8 cellular contexts compared by ENCODE assay signal in genomic region chr1:89407355-89407754, GRCh38. TPM values are rescaled to one million over a fixed set of nuclear protein-coding genes. Genes with fewer than 3 reads are reported as not detected.
DNase-seq lines count a peak whose midpoint lies in the region; ATAC-seq and TF ChIP-seq lines count a peak whose summit lies in the region.

No MANE protein-coding gene starts in this region.

- H3K14ac ChIP-seq in IMR-90 (replicated peaks; ENCODE audit: low read depth, low read length): no peak overlapping the region

- BruUV-seq in IMR-90 (replicated peaks; lab: Mats Ljungman, UMichigan): no TSS peak

- H3K18ac ChIP-seq in IMR-90 (ENCODE audit: low read depth, low read length) (no peak overlapping the region), mesendoderm (ENCODE audit: low read length) (no peak overlapping the region)

- H4K5ac ChIP-seq in IMR-90 (ENCODE audit: low read depth, low read length): no peak overlapping the region
- H4K5ac ChIP-seq in mesendoderm (ENCODE audit: low read length): no peak overlapping the region

- H3K9ac ChIP-seq in IMR-90 (ENCODE audit: low read depth, low read length) (no peak overlapping the region), mesendoderm (ENCODE audit: low read length) (no peak overlapping the region)

- H4K91ac ChIP-seq in IMR-90 (ENCODE audit: insufficient read depth, low read depth, low read length): no peak overlapping the region

- no peak overlapping the region for H2AFZ ChIP-seq in IMR-90 (replicated peaks; ENCODE audit: low read length, poor library complexity)

- H3K9me3 ChIP-seq in IMR-90 (ENCODE audit: control insufficient read depth, insufficient read depth, low read length): no peaks in the 10 kb centered on the region
- H3K9me3 ChIP-seq in left ventricle myocardium inferior (replicated peaks): no peaks in the 10 kb centered on the region
- no peaks in the 10 kb centered on the region for H3K9me3 ChIP-seq in spleen

- H3K79me1 ChIP-seq in IMR-90 (ENCODE audit: low read depth in 1 of 2, low read length in 2 of 2): no peaks in the 10 kb centered on the region
- H3K79me1 ChIP-seq in mesendoderm (ENCODE audit: low read length): no peaks in the 10 kb centered on the region

- WGBS in IMR-90 (ENCODE audit: extremely low coverage in 2 of 2, insufficient read length in 1 of 2), 2 experiments: no CpG with 5 or more reads among the region's 1 CpG
- WGBS in spleen, 5 donors: 0 to 3% (median 0%) methylated on average over 1 of the region's 1 CpG
- no CpG with 5 or more reads among the region's 1 CpG for WGBS in mesendoderm (ENCODE audit: extremely low coverage, insufficient coverage, low lambda C conversion rate)

- H3K27me3 ChIP-seq in IMR-90 (ENCODE audit: control insufficient read depth, insufficient read depth, low read length) (no peaks in the 10 kb centered on the region), left ventricle myocardium inferior (ENCODE audit: low read depth) (no peaks in the 10 kb centered on the region), spleen (replicated peaks in 1 of 7) (no peaks in the 10 kb centered on the region), mesendoderm (ENCODE audit: insufficient read depth, low read length, poor library complexity) (no peaks in the 10 kb centered on the region)

- H3K4me1 ChIP-seq in IMR-90 (ENCODE audit: control insufficient read depth, insufficient read depth, low read length) (no peaks in the 10 kb centered on the region), left ventricle myocardium inferior (peaks cover 13% of the 10 kb centered on the region), spleen (peaks cover 0 to 36% (median 2%) of the 10 kb centered on the region in 6 donors), mesendoderm (ENCODE audit: control insufficient read depth, low read depth, low read length) (no peaks in the 10 kb centered on the region)

- dilution Hi-C loops in IMR-90 (cut with HindIII; ENCODE audit: low sequenced_read_pairs, unreplicated experiment): no loop called here

- no peak overlapping the region for H3K23ac ChIP-seq in IMR-90 (ENCODE audit: low read depth, low read length)
- no peak overlapping the region for H3K23ac ChIP-seq in mesendoderm (ENCODE audit: low read length)

- H3K4me2 ChIP-seq in IMR-90 (ENCODE audit: low read depth, low read length) (peak overlapping the region; percentile 40; the same call in 1 of the 2 replicates), mesendoderm (ENCODE audit: low read length) (no peak overlapping the region)

- H3K56ac ChIP-seq in IMR-90 (ENCODE audit: extremely low read depth, insufficient read depth, low read length) (no peak overlapping the region), mesendoderm (ENCODE audit: low read length) (no peak overlapping the region)

- peaks cover 11% of the 10 kb centered on the region for H3K36me3 Mint-ChIP-seq in activated CD4-positive, alpha-beta memory T cell treated with anti-CD3 and anti-CD28 coated beads, Interleukin-2, amount 10 ng/mL, durations not matched to agents 7 days and 5 days (ENCODE audit: low read depth)

- H3K4me1 Mint-ChIP-seq in activated CD4-positive, alpha-beta memory T cell treated with anti-CD3 and anti-CD28 coated beads, Interleukin-2, amount 10 ng/mL, durations not matched to agents 7 days and 5 days: peaks cover 23% of the 10 kb centered on the region

- POLR2A ChIA-PET in IMR-90 (lab: Charles Lee; ENCODE audit: unreplicated experiment): interaction anchor here (0.6 kb wide), 1 partner anchor 723 kb away, joined by 3 read pairs; no protein-coding TSS in a partner anchor
- POLR2A ChIA-PET in activated CD4-positive, alpha-beta memory T cell treated with anti-CD3 and anti-CD28 coated beads, Interleukin-2, amount 10 ng/mL, durations not matched to agents 7 days and 5 days (lab: Charles Lee): no interaction called here

- no peak overlapping the region for H4K8ac ChIP-seq in IMR-90 (ENCODE audit: low read depth in 2 of 2, low read length in 2 of 2)
- no peak overlapping the region for H4K8ac ChIP-seq in mesendoderm (ENCODE audit: low read depth, low read length)

- peaks cover 2% of the 10 kb centered on the region for H3K9me3 Mint-ChIP-seq in activated CD4-positive, alpha-beta memory T cell treated with anti-CD3 and anti-CD28 coated beads, Interleukin-2, amount 10 ng/mL, durations not matched to agents 7 days and 5 days

- no peak overlapping the region for H2BK20ac ChIP-seq in IMR-90 (ENCODE audit: low read depth, low read length)

- intact Hi-C loops in IMR-90 (cut with micrococcal nuclease): no loop called here
- intact Hi-C loops in left ventricle myocardium inferior (cut with micrococcal nuclease): no loop called here
- intact Hi-C loops in spleen (cut with DNase I; ENCODE audit: low total_unique reads): no loop called here

- DNase-seq in IMR-90: peak; percentile 3
- DNase-seq in activated CD4-positive, alpha-beta memory T cell treated with anti-CD3 and anti-CD28 coated beads, Interleukin-2, amount 10 ng/mL, durations not matched to agents 7 days and 5 days: no peak
- no peak for DNase-seq in left ventricle myocardium inferior
- no peak for DNase-seq in spleen
- DNase-seq in mesendoderm: no peak
- no peak for DNase-seq in stimulated activated naive CD4-positive, alpha-beta T cell treated with Interleukin-2 at 50 U/mL for 16 hours (lab: John Stamatoyannopoulos, UW)
- DNase-seq in ecto neural progenitor cell (ENCODE audit: low spot score): no peak

- H2AK5ac ChIP-seq in IMR-90 (ENCODE audit: low read depth, low read length): no peak overlapping the region
- H2AK5ac ChIP-seq in mesendoderm (ENCODE audit: low read length): no peak overlapping the region

- H3K79me2 ChIP-seq in mesendoderm (ENCODE audit: control insufficient read depth, insufficient read depth, low read length): no peaks in the 10 kb centered on the region

- peak overlapping the region; percentile 14; the same call in 1 of the 2 replicates for H3K4me3 ChIP-seq in IMR-90 (ENCODE audit: insufficient read depth, low read depth, low read length)
- peak overlapping the region; percentile 63 for H3K4me3 ChIP-seq in left ventricle myocardium inferior
- peak overlapping the region; percentile 9 to 59 (median 22) for H3K4me3 ChIP-seq in spleen
- no peak overlapping the region for H3K4me3 ChIP-seq in mesendoderm (ENCODE audit: low read length)

- no peaks in the 10 kb centered on the region for H4K20me1 ChIP-seq in IMR-90 (ENCODE audit: insufficient read depth, low read length)

- H2BK5ac ChIP-seq in IMR-90 (ENCODE audit: low read depth, low read length, poor library complexity, severe bottlenecking): no peak overlapping the region
- H2BK5ac ChIP-seq in mesendoderm (ENCODE audit: low read length): no peak overlapping the region

- H2BK15ac ChIP-seq in IMR-90 (ENCODE audit: low read depth, low read length) (no peak overlapping the region), mesendoderm (replicated peaks; ENCODE audit: low read depth) (no peak overlapping the region)

- no peak for TF ChIP-seq RAD21 in IMR-90 (IDR thresholded peaks at IDR 0.05; ENCODE audit: low read length)

- H2BK120ac ChIP-seq in IMR-90 (ENCODE audit: low read depth, low read length): no peak overlapping the region
- H2BK120ac ChIP-seq in mesendoderm (ENCODE audit: low read depth, low read length): no peak overlapping the region

- H3K4ac ChIP-seq in IMR-90 (ENCODE audit: low read depth, low read length): no peak overlapping the region
- no peak overlapping the region for H3K4ac ChIP-seq in mesendoderm (ENCODE audit: low read depth, low read length)

- H3K27ac ChIP-seq in IMR-90 (ENCODE audit: insufficient read depth, low read length) (no peak overlapping the region), left ventricle myocardium inferior (replicated peaks) (peak overlapping the region; percentile 78), spleen (peak overlapping the region; percentile 41 to 82 (median 68)), mesendoderm (ENCODE audit: low read depth, low read length) (no peak overlapping the region)

- TF ChIP-seq POLR2A in IMR-90 (IDR thresholded peaks at IDR 0.05; ENCODE audit: low read depth, low read length): no peak
- TF ChIP-seq POLR2A in spleen (IDR thresholded peaks at IDR 0.05): no peak

- H3K36me3 ChIP-seq in IMR-90 (ENCODE audit: control insufficient read depth, insufficient read depth, low read length): no peaks in the 10 kb centered on the region
- no peaks in the 10 kb centered on the region for H3K36me3 ChIP-seq in left ventricle myocardium inferior
- peaks cover 0 to 4% (median 0%) of the 10 kb centered on the region in 6 donors for H3K36me3 ChIP-seq in spleen
- H3K36me3 ChIP-seq in mesendoderm (ENCODE audit: control insufficient read depth, insufficient read depth, low read length): no peaks in the 10 kb centered on the region

- peaks cover 4% of the 10 kb centered on the region for H3K27me3 Mint-ChIP-seq in activated CD4-positive, alpha-beta memory T cell treated with anti-CD3 and anti-CD28 coated beads, Interleukin-2, amount 10 ng/mL, durations not matched to agents 7 days and 5 days

- no peaks in the 10 kb centered on the region for H3K9me1 ChIP-seq in IMR-90 (ENCODE audit: insufficient read depth, low read length)

- CTCF ChIA-PET in IMR-90 (lab: Yijun Ruan, JAX): no interaction called here
- CTCF ChIA-PET in activated CD4-positive, alpha-beta memory T cell treated with anti-CD3 and anti-CD28 coated beads, Interleukin-2, amount 10 ng/mL, durations not matched to agents 7 days and 5 days (lab: Charles Lee): interaction anchor here (1.3 kb wide), 1 partner anchor 9 kb away, joined by 3 read pairs; no protein-coding TSS in a partner anchor

- TF ChIP-seq CTCF in IMR-90 (conservative IDR thresholded peaks at IDR 0.05; ENCODE audit: low read depth, low read length) (no peak), left ventricle myocardium inferior (IDR thresholded peaks at IDR 0.05; ENCODE audit: borderline replicate concordance) (no peak), spleen (IDR thresholded peaks at IDR 0.05 in 8 of 11, conservative IDR thresholded peaks at IDR 0.05 in 3 of 11) (no peak)

- H3K27ac Mint-ChIP-seq in activated CD4-positive, alpha-beta memory T cell treated with anti-CD3 and anti-CD28 coated beads, Interleukin-2, amount 10 ng/mL, durations not matched to agents 7 days and 5 days: peak overlapping the region; percentile 27

- peak overlapping the region; percentile 74 for H3K4me3 Mint-ChIP-seq in activated CD4-positive, alpha-beta memory T cell treated with anti-CD3 and anti-CD28 coated beads, Interleukin-2, amount 10 ng/mL, durations not matched to agents 7 days and 5 days

- H2AK9ac ChIP-seq in IMR-90 (replicated peaks; ENCODE audit: low read depth, low read length, poor library complexity): no peak overlapping the region

- in situ Hi-C loops in IMR-90 (cut with MboI; ENCODE audit: low sequenced_read_pairs): no loop called here

- ATAC-seq in IMR-90 (ENCODE audit: low read depth): peak; percentile 51
- no peak for ATAC-seq in HG03095 (IDR thresholded peaks at IDR 0.05; ENCODE audit: unreplicated experiment)

RNA-seq across cellular contexts. Expression of gene GBP6, which starts 43.5 kb away (rescaled TPM):
- total RNA-seq in IMR-90 (2012; rRNA removed): not detected in 2 replicates
- polyA plus RNA-seq in IMR-90 (2012; rRNA removed): not detected in 2 replicates
- polyA plus RNA-seq in IMR-90 (2012; cell fraction: cytosol; rRNA removed): not detected in 2 replicates
- polyA plus RNA-seq in IMR-90 (2012; cell fraction: nucleus; rRNA removed; ENCODE audit: low replicate concordance): not detected in 2 replicates
- total RNA-seq in activated CD4-positive, alpha-beta memory T cell treated with anti-CD3 and anti-CD28 coated beads, Interleukin-2, amount 10 ng/mL, durations not matched to agents 7 days and 5 days: under 1 TPM; 0.25 to 0.38 TPM
- total RNA-seq in left ventricle myocardium inferior: 0.08 TPM
- total RNA-seq in spleen: under 1 TPM; 0.19 to 0.46 (median 0.25) TPM
- under 1 TPM; 0.02 to 0.26 (median 0.05) TPM for polyA plus RNA-seq in spleen
- polyA plus RNA-seq in mesendoderm (2013, experiment 1 of 2): 0.01 TPM
- 0.01 TPM for polyA plus RNA-seq in mesendoderm (2013, experiment 2 of 2)

Comparison
In these comparisons a context has a peak if more than half of its experiments do, and no peak if none do; other contexts are left out.
1. H3K27ac ChIP-seq: peak in left ventricle myocardium inferior (single experiment) and spleen (8 of 8); none in IMR-90 (single experiment) and mesendoderm (single experiment).